ENCODE assay signal across 8 cellular contexts in genomic region chr13:29846475-29847256, GRCh38. TPM values are rescaled to one million over a fixed set of nuclear protein-coding genes. Genes with fewer than 3 reads are reported as not detected.
DNase-seq lines count a peak whose midpoint lies in the region; ATAC-seq and TF ChIP-seq lines count a peak whose summit lies in the region.

No MANE protein-coding gene starts in this region.

- H4K12ac ChIP-seq in trophoblast cell (ENCODE audit: low read depth, low read length): no peak overlapping the region

- H4K91ac ChIP-seq in trophoblast cell (ENCODE audit: low read depth, low read length): no peak overlapping the region

- no peak overlapping the region for H2AK5ac ChIP-seq in trophoblast cell (ENCODE audit: low read length)

- TF ChIP-seq CTCF in Panc1 (IDR thresholded peaks at IDR 0.05) (no peak), epithelial cell of proximal tubule (conservative IDR thresholded peaks at IDR 0.05; ENCODE audit: low read depth, low read length) (no peak), lower leg skin (IDR thresholded peaks at IDR 0.05) (no peak)

- whole genome bisulfite sequencing in trophoblast cell (ENCODE audit: extremely low coverage, insufficient coverage, insufficient read length): no CpG with 5 or more reads among the region's 6 CpGs
- WGBS in lower leg skin, 2 donors: 34% methylated on average over 6 of the region's 6 CpGs

- no TSS peak for BruUV-seq in Panc1 (replicated peaks; lab: Mats Ljungman, UMichigan)

- intact Hi-C loops in Panc1 (cut with micrococcal nuclease; ENCODE audit: unreplicated experiment): loop anchor here (2.0 kb wide), 2 partner anchors 68 to 266 kb away; no protein-coding TSS in a partner anchor
- intact Hi-C loops in lower leg skin (cut with DNase I; ENCODE audit: low total_unique reads): loop anchor here (5.0 kb wide), 1 partner anchor 266 kb away; no protein-coding TSS in a partner anchor

- H3K79me1 ChIP-seq in trophoblast cell (ENCODE audit: low read length): peaks cover 24% of the 10 kb centered on the region

- peaks cover 28% of the 10 kb centered on the region for H3K4me1 ChIP-seq in CD8-positive, alpha-beta memory T cell (ENCODE audit: insufficient read depth, low read length)
- peaks cover 14% of the 10 kb centered on the region; the same call in 1 of the 2 replicates for H3K4me1 ChIP-seq in Panc1 (ENCODE audit: control insufficient read depth, insufficient read depth, low read length)
- H3K4me1 ChIP-seq in trophoblast cell (ENCODE audit: control insufficient read depth in 1 of 2, insufficient read depth in 2 of 2, low read length in 2 of 2): peaks cover 0 to 2% of the 10 kb centered on the region in 2 experiments

- ATAC-seq in Panc1 (no peak), GM18505 (IDR thresholded peaks at IDR 0.05; ENCODE audit: unreplicated experiment) (no peak)

- peak overlapping the region; percentile 59 for H3K4me2 ChIP-seq in trophoblast cell (ENCODE audit: low read length)

- POLR2A ChIA-PET in CD8-positive, alpha-beta memory T cell (lab: Charles Lee): interaction anchor here (1.0 to 4.4 kb wide), 2 partner anchors 90 to 268 kb away, joined by 3 to 41 read pairs; no protein-coding TSS in a partner anchor
- POLR2A ChIA-PET in Panc1 (lab: Charles Lee): no interaction called here

- peak overlapping the region; percentile 90 to 98 (median 95) for H3K4me3 Mint-ChIP-seq in CD8-positive, alpha-beta memory T cell

- H3K27ac ChIP-seq in CD8-positive, alpha-beta memory T cell (ENCODE audit: low read depth, low read length): no peak overlapping the region
- H3K27ac ChIP-seq in Panc1 (ENCODE audit: low read length) (peak overlapping the region; percentile 80), trophoblast cell (ENCODE audit: low read depth, low read length) (no peak overlapping the region)

- H3K36me3 ChIP-seq in CD8-positive, alpha-beta memory T cell (ENCODE audit: insufficient read depth, low read length): no peaks in the 10 kb centered on the region
- H3K36me3 ChIP-seq in Panc1 (ENCODE audit: control insufficient read depth, insufficient read depth, low read length) (peaks cover 2% of the 10 kb centered on the region; the same call in 1 of the 2 replicates), trophoblast cell (ENCODE audit: control insufficient read depth in 1 of 2, insufficient read depth in 2 of 2, low read length in 2 of 2) (no peaks in the 10 kb centered on the region)

- H2AFZ ChIP-seq in trophoblast cell (ENCODE audit: insufficient read depth, low read length, poor library complexity): no peak overlapping the region

- no peak for TF ChIP-seq POLR2A in lower leg skin (IDR thresholded peaks at IDR 0.05)
- no peak for TF ChIP-seq POLR2A in GM18505 (IDR thresholded peaks at IDR 0.05; ENCODE audit: borderline replicate concordance, extremely low read depth, insufficient read depth, insufficient read length)

- H3K9ac ChIP-seq in trophoblast cell (ENCODE audit: low read length): no peak overlapping the region

- H2BK5ac ChIP-seq in trophoblast cell (ENCODE audit: low read depth, low read length, poor library complexity): no peak overlapping the region

- H3K4ac ChIP-seq in trophoblast cell (ENCODE audit: low read depth, low read length): no peak overlapping the region

- no peak overlapping the region for H4K8ac ChIP-seq in trophoblast cell (ENCODE audit: low read depth, low read length)

- peak overlapping the region in 7 of 8 donors; percentile 39 to 94 (median 78) for H3K27ac Mint-ChIP-seq in CD8-positive, alpha-beta memory T cell

- H3K36me3 Mint-ChIP-seq in CD8-positive, alpha-beta memory T cell: peaks cover 0 to 22% (median 0%) of the 10 kb centered on the region in 3 donors

- no peak overlapping the region for H2BK120ac ChIP-seq in trophoblast cell (ENCODE audit: insufficient read depth, low read length, poor library complexity)

- H3K14ac ChIP-seq in trophoblast cell (ENCODE audit: low read length): no peak overlapping the region

- no peak overlapping the region for H3K23ac ChIP-seq in trophoblast cell (ENCODE audit: low read length)

- H3K27me3 Mint-ChIP-seq in CD8-positive, alpha-beta memory T cell: peaks cover 0 to 2% of the 10 kb centered on the region in 2 donors

- peaks cover 55 to 67% (median 62%) of the 10 kb centered on the region in 3 donors for H3K4me1 Mint-ChIP-seq in CD8-positive, alpha-beta memory T cell

- no peak overlapping the region for H3K18ac ChIP-seq in trophoblast cell (ENCODE audit: low read length)

- H3K4me3 ChIP-seq in CD8-positive, alpha-beta memory T cell (ENCODE audit: low read length): peak overlapping the region; percentile 67
- H3K4me3 ChIP-seq in Panc1 (ENCODE audit: low read depth in 2 of 2, low read length in 2 of 2) (peak overlapping the region; percentile 74 to 87; a peak in 3 of 4 replicates), epithelial cell of proximal tubule (ENCODE audit: low read depth, low read length) (peak overlapping the region; percentile 81), trophoblast cell (ENCODE audit: low read depth, low read length) (no peak overlapping the region), lower leg skin (ENCODE audit: low read depth, poor library complexity, severe bottlenecking) (no peak overlapping the region)

- in situ Hi-C loops in Panc1 (cut with HindIII; ENCODE audit: low pct_unique_long_range_greater_than_20kb, low sequenced_read_pairs): no loop called here

- H3K79me2 ChIP-seq in trophoblast cell (ENCODE audit: control insufficient read depth, insufficient read depth, low read length, poor library complexity): peaks cover 23% of the 10 kb centered on the region

- no peak for DNase-seq in CD8-positive, alpha-beta memory T cell
- DNase-seq in Panc1 (ENCODE audit: low read depth, low spot score): no peak
- no peak for DNase-seq in epithelial cell of proximal tubule (ENCODE audit: low read depth)
- no peak for DNase-seq in trophoblast cell
- no peak for DNase-seq in lower leg skin (ENCODE audit: low spot score in 2 of 2)
- DNase-seq in stimulated activated CD4-positive, alpha-beta T cell treated with anti-CD3 and anti-CD28 coated beads, Interleukin-2, amount 100 ng/mL, for 24 hours: no peak
- DNase-seq in AG08396 (ENCODE audit: low spot score): no peak

- CTCF ChIA-PET in CD8-positive, alpha-beta memory T cell (lab: Charles Lee): interaction anchor here (0.7 to 16.8 kb wide), 7 partner anchors 12 to 286 kb away, joined by 3 to 175 read pairs (median 9); no protein-coding TSS in a partner anchor
- CTCF ChIA-PET in Panc1 (lab: Charles Lee): interaction anchor here (0.6 to 2.3 kb wide), 2 partner anchors 76 to 159 kb away, joined by 6 to 10 read pairs; no protein-coding TSS in a partner anchor

- no peaks in the 10 kb centered on the region for H3K27me3 ChIP-seq in CD8-positive, alpha-beta memory T cell (ENCODE audit: insufficient read depth, low read length, poor library complexity, severe bottlenecking)
- H3K27me3 ChIP-seq in Panc1 (ENCODE audit: control insufficient read depth, insufficient read depth, low read length) (no peaks in the 10 kb centered on the region), trophoblast cell (ENCODE audit: insufficient read depth, low read length) (no peaks in the 10 kb centered on the region)

- no peak overlapping the region for H2BK12ac ChIP-seq in trophoblast cell (ENCODE audit: low read length)

- H3K9me3 ChIP-seq in CD8-positive, alpha-beta memory T cell (ENCODE audit: low read length): no peaks in the 10 kb centered on the region
- no peaks in the 10 kb centered on the region for H3K9me3 ChIP-seq in Panc1 (ENCODE audit: control insufficient read depth, insufficient read depth, low read depth, low read length)
- H3K9me3 ChIP-seq in trophoblast cell (ENCODE audit: insufficient read depth, low read depth, low read length): no peaks in the 10 kb centered on the region

- no peaks in the 10 kb centered on the region for H3K9me3 Mint-ChIP-seq in CD8-positive, alpha-beta memory T cell

RNA-seq across cellular contexts. Expression of gene UBL3, which starts 3.8 kb away (rescaled TPM):
- 10 to 100 TPM; 15.0 to 15.2 TPM for total RNA-seq in CD8-positive, alpha-beta memory T cell
- 37.0 TPM for polyA plus RNA-seq in CD8-positive, alpha-beta memory T cell
- 11.1 TPM for total RNA-seq in Panc1 (2021; ENCODE audit: unreplicated experiment)
- 5.6 TPM for polyA plus RNA-seq in Panc1 (2012; ENCODE audit: insufficient read length)
- total RNA-seq in epithelial cell of proximal tubule: 8.8 and 10.0 TPM in 2 replicates
- polyA plus RNA-seq in trophoblast cell (2013): 59.8 and 60.3 TPM in 2 replicates
- total RNA-seq in lower leg skin: 10 to 100 TPM; 52.9 to 78.2 (median 58.9) TPM

Comparison
In these comparisons a context has a peak if more than half of its experiments do, and no peak if none do; other contexts are left out.
1. H3K4me3 ChIP-seq: peak in CD8-positive, alpha-beta memory T cell (single experiment), Panc1 (2 of 2) and epithelial cell of proximal tubule (single experiment); none in trophoblast cell (single experiment) and lower leg skin (single experiment).